In genomic region chr5:54611290-54611951, GRCh38 we compare ENCODE assay signal across 18 cellular contexts.
DNase-seq lines count a peak whose midpoint lies in the region; ATAC-seq lines count a peak whose summit lies in the region.
"Had no signal": no experiment of that assay in that cellular context is flagged by ENCODE, and none has a peak within 500 bp of the region (broad histone marks: within the 10 kb centered on the region; RNA-seq: fewer than 3 reads in every experiment).

No MANE protein-coding gene starts in this region.

- H3K27ac Mint-ChIP-seq in effector memory CD8-positive, alpha-beta T cell = peak overlapping the region; percentile 90 to 92

- H3K4me3 Mint-ChIP-seq in effector memory CD8-positive, alpha-beta T cell = peak overlapping the region; percentile 69 to 73

- ATAC-seq in effector memory CD8-positive, alpha-beta T cell (replicated peaks) = no peak
- no peak for ATAC-seq in HG03025 (IDR thresholded peaks at IDR 0.05; ENCODE audit: low FRiP score, unreplicated experiment)
- ATAC-seq: Panc1 had no signal

- H3K36me3 Mint-ChIP-seq in effector memory CD8-positive, alpha-beta T cell (ENCODE audit: insufficient read depth) = peaks cover 5% of the 10 kb centered on the region

- H3K27me3 Mint-ChIP-seq in effector memory CD8-positive, alpha-beta T cell = no peaks in the 10 kb centered on the region

- peaks cover 2 to 7% of the 10 kb centered on the region in 2 donors for H3K9me3 Mint-ChIP-seq in effector memory CD8-positive, alpha-beta T cell

- peaks cover 25 to 47% of the 10 kb centered on the region in 2 donors for H3K4me1 Mint-ChIP-seq in effector memory CD8-positive, alpha-beta T cell (ENCODE audit: low read depth in 2 of 2)

- peak; percentile 6 for DNase-seq in SKM-1 (lab: John Stamatoyannopoulos, UW; ENCODE audit: unreplicated experiment)
- DNase-seq in SKM-1 treated with dmso at 0.1 percent for 144 hours (lab: John Stamatoyannopoulos, UW; ENCODE audit: unreplicated experiment) = no peak
- DNase-seq in LHCN-M2 (ENCODE audit: low read depth) = peak; percentile 14
- DNase-seq in effector memory CD8-positive, alpha-beta T cell = no peak
- peak; percentile 8 for DNase-seq in pulmonary artery endothelial cell (ENCODE audit: low read depth, low spot score)
- no peak for DNase-seq in hippocampal formation (lab: John Stamatoyannopoulos, UW)
- DNase-seq in iPS-NIHi11 (ENCODE audit: low spot score) = no peak
- DNase-seq: 8988T; activated CD8-positive, alpha-beta memory T cell treated with anti-CD3 and anti-CD28 coated beads, Interleukin-2, amount 50 U/mL, for 4 hours; amygdala; DMS 273 treated with DMSO at 0.1 percent for 48 hours; foreskin melanocyte; GOT3; NCI-H446; stimulated activated CD4-positive, alpha-beta T cell treated with anti-CD3 and anti-CD28 coated beads, Interleukin-12 subunit alpha, Interleukin-12 subunit beta, amount 100 ng/mL, for 4 hours; upper lobe of left lung had no signal

Comparison
In these comparisons a context has a peak if more than half of its experiments do, and no peak if none do; other contexts are left out.
1. DNase-seq: peak in SKM-1 (single experiment), LHCN-M2 (single experiment) and pulmonary artery endothelial cell (single experiment); none in SKM-1 treated with dmso at 0.1 percent for 144 hours (single experiment), effector memory CD8-positive, alpha-beta T cell (0 of 3), hippocampal formation (0 of 2) and iPS-NIHi11 (single experiment).